ENCODE assay signal across 12 cellular contexts in the genomic region with DNA sequence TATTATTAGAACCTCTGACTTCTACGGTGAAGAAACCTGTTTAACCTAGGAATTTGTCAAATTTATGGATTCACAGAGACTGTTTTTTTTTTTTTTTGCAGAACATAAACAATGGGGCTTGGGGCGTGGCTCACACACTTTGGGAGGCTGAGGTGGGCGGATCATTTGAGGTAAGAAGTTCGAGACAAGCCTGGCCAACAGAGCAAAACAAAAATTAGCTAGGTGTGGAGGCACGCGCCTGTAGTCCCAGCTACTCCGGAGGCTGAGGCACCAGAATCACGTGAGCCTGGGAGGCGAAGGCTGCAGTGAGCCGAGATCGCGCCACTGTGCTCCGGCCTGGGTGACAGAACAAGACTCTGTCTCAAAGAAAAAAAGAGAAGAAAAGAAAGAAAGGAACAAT. TPM values are rescaled to one million over a fixed set of nuclear protein-coding genes. Genes with fewer than 3 reads are reported as not detected.
DNase-seq lines count a peak whose midpoint lies in the region; ATAC-seq and TF ChIP-seq lines count a peak whose summit lies in the region.
"Had no signal": no experiment of that assay in that cellular context is flagged by ENCODE, and none has a peak within 500 bp of the region (broad histone marks: within the 10 kb centered on the region; RNA-seq: fewer than 3 reads in every experiment).

No MANE protein-coding gene starts in this region.

- POLR2A ChIA-PET in HEK293T (lab: Yijun Ruan, JAX), result interaction anchor here (1.3 to 1.6 kb wide), 2 partner anchors 12 to 100 kb away, joined by 4 to 7 read pairs; a partner anchor contains a TSS

- H3K4me1 Mint-ChIP-seq in T-helper 2 cell treated with Interferon-gamma antibody and Interleukin-4, amounts not matched to agents 5 μg/mL and 100 μg/mL, for 36 hours (ENCODE audit: low read depth), result peaks cover 32% of the 10 kb centered on the region
- H3K4me1 Mint-ChIP-seq in activated naive CD8-positive, alpha-beta T cell treated with anti-CD3 and anti-CD28 coated beads for 36 hours, result peaks cover 46% of the 10 kb centered on the region
- H3K4me1 Mint-ChIP-seq in nephron, result peaks cover 18% of the 10 kb centered on the region

- peak overlapping the region; percentile 63 for H3K4me3 Mint-ChIP-seq in T-helper 2 cell treated with Interferon-gamma antibody and Interleukin-4, amounts not matched to agents 5 μg/mL and 100 μg/mL, for 36 hours
- H3K4me3 Mint-ChIP-seq in activated naive CD8-positive, alpha-beta T cell treated with anti-CD3 and anti-CD28 coated beads for 36 hours, result peak overlapping the region; percentile 67
- H3K4me3 Mint-ChIP-seq in nephron, result peak overlapping the region; percentile 72 to 76 (median 73)

- no peaks in the 10 kb centered on the region for H3K27me3 Mint-ChIP-seq in T-helper 2 cell treated with Interferon-gamma antibody and Interleukin-4, amounts not matched to agents 5 μg/mL and 100 μg/mL, for 36 hours (ENCODE audit: low read depth)
- H3K27me3 Mint-ChIP-seq in activated naive CD8-positive, alpha-beta T cell treated with anti-CD3 and anti-CD28 coated beads for 36 hours, result no peaks in the 10 kb centered on the region
- H3K27me3 Mint-ChIP-seq in nephron (ENCODE audit: low read depth), result no peaks in the 10 kb centered on the region

- no peaks in the 10 kb centered on the region for H3K9me3 Mint-ChIP-seq in T-helper 2 cell treated with Interferon-gamma antibody and Interleukin-4, amounts not matched to agents 5 μg/mL and 100 μg/mL, for 36 hours
- no peaks in the 10 kb centered on the region for H3K9me3 Mint-ChIP-seq in activated naive CD8-positive, alpha-beta T cell treated with anti-CD3 and anti-CD28 coated beads for 36 hours
- no peaks in the 10 kb centered on the region for H3K9me3 Mint-ChIP-seq in nephron

- H3K27ac Mint-ChIP-seq in T-helper 2 cell treated with Interferon-gamma antibody and Interleukin-4, amounts not matched to agents 5 μg/mL and 100 μg/mL, for 36 hours, result peak overlapping the region; percentile 55
- peak overlapping the region; percentile 25 for H3K27ac Mint-ChIP-seq in activated naive CD8-positive, alpha-beta T cell treated with anti-CD3 and anti-CD28 coated beads for 36 hours
- H3K27ac Mint-ChIP-seq in nephron, result no peak overlapping the region

- in situ Hi-C loops in GM13977 (cut with MboI; ENCODE audit: low pct_unique_long_range_greater_than_20kb, low sequenced_read_pairs, unreplicated experiment), result no loop called here

- TF ChIP-seq CTCF in nephron (IDR thresholded peaks at IDR 0.05; ENCODE audit: unreplicated experiment in 3 of 3), result no peak
- no peak for TF ChIP-seq CTCF in GM13977 (IDR thresholded peaks at IDR 0.05; ENCODE audit: extremely low read depth, insufficient read depth, missing control alignments)

- H3K36me3 Mint-ChIP-seq in T-helper 2 cell treated with Interferon-gamma antibody and Interleukin-4, amounts not matched to agents 5 μg/mL and 100 μg/mL, for 36 hours (ENCODE audit: low read depth), result peaks cover 38% of the 10 kb centered on the region
- H3K36me3 Mint-ChIP-seq in activated naive CD8-positive, alpha-beta T cell treated with anti-CD3 and anti-CD28 coated beads for 36 hours, result peaks cover 35% of the 10 kb centered on the region
- peaks cover 13% of the 10 kb centered on the region for H3K36me3 Mint-ChIP-seq in nephron (ENCODE audit: low read depth)

- CTCF ChIA-PET in HEK293T (lab: Yijun Ruan, JAX), result interaction anchor here (0.9 kb wide), 1 partner anchor 39 kb away, joined by 4 read pairs; no protein-coding TSS in a partner anchor

- DNase-seq in T-helper 2 cell treated with Interferon-gamma antibody and Interleukin-4, amounts not matched to agents 5 μg/mL and 100 μg/mL, for 36 hours (ENCODE audit: low spot score), result no peak
- DNase-seq in T-helper 2 cell (no peak), HEK293T (ENCODE audit: extremely low spot score) (no peak), GM13977 (ENCODE audit: low spot score) (no peak)
- DNase-seq in activated naive CD8-positive, alpha-beta T cell treated with anti-CD3 and anti-CD28 coated beads for 36 hours, result no peak
- no peak for DNase-seq in central memory CD4-positive, alpha-beta T cell
- DNase-seq: 8988T; NCI-H748 treated with DMSO at 0.1 percent for 48 hours; stimulated activated CD4-positive, alpha-beta T cell treated with anti-CD3 and anti-CD28 coated beads, Interleukin-12 subunit alpha, Interleukin-12 subunit beta, amount 100 ng/mL, for 4 hours; stomach had no signal

- no peak for ATAC-seq in GM18873 (IDR thresholded peaks at IDR 0.05; ENCODE audit: low FRiP score, unreplicated experiment)

TF ChIP-seq in HEK293T, 16 proteins besides CTCF, POLR2A, EP300 and RAD21:
- TF ChIP-seq FOXK2 (IDR thresholded peaks at IDR 0.05) (no peak), SP1 (IDR thresholded peaks at IDR 0.05) (no peak), CTBP1 (IDR thresholded peaks at IDR 0.05; ENCODE audit: borderline replicate concordance) (no peak), HDGF (IDR thresholded peaks at IDR 0.05; ENCODE audit: borderline replicate concordance) (no peak), ZNF384 (IDR thresholded peaks at IDR 0.05) (peak; percentile 58)
- TF ChIP-seq, protein P1, sequence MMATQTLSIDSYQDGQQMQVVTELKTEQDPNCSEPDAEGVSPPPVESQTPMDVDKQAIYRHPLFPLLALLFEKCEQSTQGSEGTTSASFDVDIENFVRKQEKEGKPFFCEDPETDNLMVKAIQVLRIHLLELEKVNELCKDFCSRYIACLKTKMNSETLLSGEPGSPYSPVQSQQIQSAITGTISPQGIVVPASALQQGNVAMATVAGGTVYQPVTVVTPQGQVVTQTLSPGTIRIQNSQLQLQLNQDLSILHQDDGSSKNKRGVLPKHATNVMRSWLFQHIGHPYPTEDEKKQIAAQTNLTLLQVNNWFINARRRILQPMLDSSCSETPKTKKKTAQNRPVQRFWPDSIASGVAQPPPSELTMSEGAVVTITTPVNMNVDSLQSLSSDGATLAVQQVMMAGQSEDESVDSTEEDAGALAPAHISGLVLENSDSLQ (IDR thresholded peaks at IDR 0.05), result no peak

RNA-seq across cellular contexts. Expression of a gene that starts 3.0 kb away (rescaled TPM):
- total RNA-seq in activated naive CD8-positive, alpha-beta T cell treated with anti-CD3 and anti-CD28 coated beads for 36 hours, result 10 to 100 TPM; 23.8 to 24.3 TPM

RNA-seq across cellular contexts. Expression of a gene that starts 12.6 kb away (rescaled TPM):
- total RNA-seq in activated naive CD8-positive, alpha-beta T cell treated with anti-CD3 and anti-CD28 coated beads for 36 hours, result 1,000 to 10,000 TPM; 1,777 TPM

RNA-seq across cellular contexts. Expression of a gene that starts 50.5 kb away (rescaled TPM):
- 10 to 100 TPM; 16.1 to 17.1 TPM for total RNA-seq in activated naive CD8-positive, alpha-beta T cell treated with anti-CD3 and anti-CD28 coated beads for 36 hours

Comparison
In these comparisons a context has a peak if more than half of its experiments do, and no peak if none do; other contexts are left out.
1. H3K27ac Mint-ChIP-seq: peak in T-helper 2 cell treated with Interferon-gamma antibody and Interleukin-4, amounts not matched to agents 5 μg/mL and 100 μg/mL, for 36 hours (single experiment) and activated naive CD8-positive, alpha-beta T cell treated with anti-CD3 and anti-CD28 coated beads for 36 hours (single experiment); none in nephron (0 of 3).
2. Peak in every context shown above with its lines, with median percentiles within 50 percentile points of each other: H3K4me3 Mint-ChIP-seq.